ENCODE assay signal across 9 cellular contexts in genomic region chr2:196131384-196131861, GRCh38. TPM values are rescaled to one million over a fixed set of nuclear protein-coding genes. Genes with fewer than 3 reads are reported as not detected.
DNase-seq lines count a peak whose midpoint lies in the region; ATAC-seq and TF ChIP-seq lines count a peak whose summit lies in the region.
"Had no signal": no experiment of that assay in that cellular context is flagged by ENCODE, and none has a peak within 500 bp of the region (broad histone marks: within the 10 kb centered on the region; RNA-seq: fewer than 3 reads in every experiment).

No MANE protein-coding gene starts in this region.

- no peak overlapping the region for H3K27ac ChIP-seq in trophoblast cell (ENCODE audit: low read depth, low read length)
- no peak overlapping the region for H3K27ac ChIP-seq in uterus

- no peak overlapping the region for H3K14ac ChIP-seq in trophoblast cell (ENCODE audit: low read length)

- TF ChIP-seq CTCF in GM12872 (IDR thresholded peaks at IDR 0.05; ENCODE audit: insufficient read depth, low read depth, low read length) (peak; percentile 62), activated B cell treated with CpG ODN at 0.5 μM for 24 hours (IDR thresholded peaks at IDR 0.05) (no peak), choroid plexus epithelial cell (conservative IDR thresholded peaks at IDR 0.05; ENCODE audit: low read depth, low read length) (peak; percentile 51), uterus (IDR thresholded peaks at IDR 0.05) (peak in 1 of 4 experiments; percentile 11)

- DNase-seq in KG1 (lab: John Stamatoyannopoulos, UW) = peak; percentile 52
- DNase-seq in activated B cell treated with CpG ODN at 0.5 μM for 24 hours = no peak
- DNase-seq in choroid plexus epithelial cell (ENCODE audit: low read depth) = peak; percentile 42
- peak; percentile 67 to 87 for DNase-seq in trophoblast cell
- DNase-seq in NCI-H345 treated with DMSO at 0.1 percent for 48 hours (lab: John Stamatoyannopoulos, UW; ENCODE audit: unreplicated experiment) = no peak
- no peak for DNase-seq in uterus
- DNase-seq in posterior vena cava (ENCODE audit: low spot score) = no peak

- H3K79me1 ChIP-seq in trophoblast cell (ENCODE audit: low read length) = no peaks in the 10 kb centered on the region

- peaks cover 2% of the 10 kb centered on the region for H3K27me3 ChIP-seq in trophoblast cell (ENCODE audit: insufficient read depth, low read length)
- H3K27me3 ChIP-seq in uterus = no peaks in the 10 kb centered on the region

- WGBS in trophoblast cell (ENCODE audit: extremely low coverage, insufficient coverage, insufficient read length) = no CpG with 5 or more reads among the region's 6 CpGs

- peaks cover 19% of the 10 kb centered on the region for H3K9me3 ChIP-seq in trophoblast cell (ENCODE audit: insufficient read depth, low read depth, low read length)
- H3K9me3 ChIP-seq in uterus = peaks cover 0 to 28% of the 10 kb centered on the region in 2 donors

- H2AK5ac ChIP-seq in trophoblast cell (ENCODE audit: low read length) = no peak overlapping the region

- TF ChIP-seq POLR2A in uterus (IDR thresholded peaks at IDR 0.05) = no peak

- H2BK12ac ChIP-seq in trophoblast cell (ENCODE audit: low read length) = no peak overlapping the region

- H4K8ac ChIP-seq in trophoblast cell (ENCODE audit: low read depth, low read length) = no peak overlapping the region

- H4K91ac ChIP-seq in trophoblast cell (ENCODE audit: low read depth, low read length) = no peak overlapping the region

- no peaks in the 10 kb centered on the region for H3K4me1 ChIP-seq in trophoblast cell (ENCODE audit: control insufficient read depth in 1 of 2, insufficient read depth in 2 of 2, low read length in 2 of 2)
- no peaks in the 10 kb centered on the region for H3K4me1 ChIP-seq in uterus

- H3K4me3 Mint-ChIP-seq in activated B cell treated with CpG ODN at 0.5 μM for 24 hours = no peak overlapping the region
- H3K4me3 Mint-ChIP-seq: brain had no signal

- intact Hi-C loops in activated B cell treated with CpG ODN at 0.5 μM for 24 hours (cut with micrococcal nuclease) (loop anchor here (1.0 to 5.0 kb wide), 5 partner anchors 36 to 322 kb away; no protein-coding TSS in a partner anchor), uterus (cut with DNase I; ENCODE audit: low total_unique reads) (no loop called here), posterior vena cava (cut with DNase I) (no loop called here)

- H4K12ac ChIP-seq in trophoblast cell (ENCODE audit: low read depth, low read length) = no peak overlapping the region

- no peak overlapping the region for H3K4ac ChIP-seq in trophoblast cell (ENCODE audit: low read depth, low read length)

- CTCF ChIA-PET in activated B cell treated with CpG ODN at 0.5 μM for 24 hours (lab: Charles Lee) = interaction anchor here (0.7 to 1.8 kb wide), 5 partner anchors 137 to 322 kb away, joined by 3 to 12 read pairs (median 8); no protein-coding TSS in a partner anchor

- H2BK5ac ChIP-seq in trophoblast cell (ENCODE audit: low read depth, low read length, poor library complexity) = no peak overlapping the region

- no peak overlapping the region for H3K4me2 ChIP-seq in trophoblast cell (ENCODE audit: low read length)

- H3K4me3 ChIP-seq in choroid plexus epithelial cell (ENCODE audit: low read depth, low read length) (no peak overlapping the region), trophoblast cell (ENCODE audit: low read depth, low read length) (no peak overlapping the region), uterus (no peak overlapping the region)

- H2BK120ac ChIP-seq in trophoblast cell (ENCODE audit: insufficient read depth, low read length, poor library complexity) = no peak overlapping the region

- H3K23ac ChIP-seq in trophoblast cell (ENCODE audit: low read length) = no peak overlapping the region

- H3K27me3 Mint-ChIP-seq in activated B cell treated with CpG ODN at 0.5 μM for 24 hours = no peaks in the 10 kb centered on the region
- H3K27me3 Mint-ChIP-seq: brain had no signal

- peak overlapping the region; percentile 46 for H3K27ac Mint-ChIP-seq in activated B cell treated with CpG ODN at 0.5 μM for 24 hours
- H3K27ac Mint-ChIP-seq: brain had no signal

- peaks cover 8 to 14% of the 10 kb centered on the region in 2 experiments for H3K36me3 ChIP-seq in trophoblast cell (ENCODE audit: control insufficient read depth in 1 of 2, insufficient read depth in 2 of 2, low read length in 2 of 2)
- no peaks in the 10 kb centered on the region for H3K36me3 ChIP-seq in uterus

- POLR2A ChIA-PET in activated B cell treated with CpG ODN at 0.5 μM for 24 hours (lab: Charles Lee) = interaction anchor here (0.9 to 2.0 kb wide), 4 partner anchors 16 to 145 kb away, joined by 3 to 13 read pairs (median 4); no protein-coding TSS in a partner anchor

- peak; percentile 44 for ATAC-seq in activated B cell treated with CpG ODN at 0.5 μM for 24 hours (ENCODE audit: low read depth)

- H3K79me2 ChIP-seq in trophoblast cell (ENCODE audit: control insufficient read depth, insufficient read depth, low read length, poor library complexity) = no peaks in the 10 kb centered on the region

- H3K9me3 Mint-ChIP-seq in activated B cell treated with CpG ODN at 0.5 μM for 24 hours = peaks cover 34% of the 10 kb centered on the region

- H3K9ac ChIP-seq in trophoblast cell (ENCODE audit: low read length) = no peak overlapping the region

- peaks cover 56% of the 10 kb centered on the region for H3K36me3 Mint-ChIP-seq in activated B cell treated with CpG ODN at 0.5 μM for 24 hours (ENCODE audit: low read depth)

- no peaks in the 10 kb centered on the region for H3K4me1 Mint-ChIP-seq in activated B cell treated with CpG ODN at 0.5 μM for 24 hours
- H3K4me1 Mint-ChIP-seq: brain had no signal

- H2AFZ ChIP-seq in trophoblast cell (ENCODE audit: insufficient read depth, low read length, poor library complexity) = no peak overlapping the region

- H3K18ac ChIP-seq in trophoblast cell (ENCODE audit: low read length) = no peak overlapping the region

RNA-seq across cellular contexts. Expression of gene STK17B, which starts 40.0 kb away (rescaled TPM):
- total RNA-seq in activated B cell treated with CpG ODN at 0.5 μM for 24 hours (203 and 226 TPM in 2 replicates), uterus (10 to 100 TPM in 3 of 4 donors, 1 to 10 TPM in 1; 7.2 to 28.2 (median 26.8) TPM), posterior vena cava (10 to 100 TPM; 23.3 to 31.8 TPM)
- 14.5 and 15.1 TPM in 2 replicates for polyA plus RNA-seq in trophoblast cell (2013)

Comparison
In these comparisons a context has a peak if more than half of its experiments do, and no peak if none do; other contexts are left out.
1. DNase-seq: peak in KG1 (single experiment), choroid plexus epithelial cell (single experiment) and trophoblast cell (2 of 2); none in activated B cell treated with CpG ODN at 0.5 μM for 24 hours (single experiment), NCI-H345 treated with DMSO at 0.1 percent for 48 hours (single experiment), uterus (0 of 2) and posterior vena cava (single experiment).